ENCODE assay signal across 8 cellular contexts in the genomic region with DNA sequence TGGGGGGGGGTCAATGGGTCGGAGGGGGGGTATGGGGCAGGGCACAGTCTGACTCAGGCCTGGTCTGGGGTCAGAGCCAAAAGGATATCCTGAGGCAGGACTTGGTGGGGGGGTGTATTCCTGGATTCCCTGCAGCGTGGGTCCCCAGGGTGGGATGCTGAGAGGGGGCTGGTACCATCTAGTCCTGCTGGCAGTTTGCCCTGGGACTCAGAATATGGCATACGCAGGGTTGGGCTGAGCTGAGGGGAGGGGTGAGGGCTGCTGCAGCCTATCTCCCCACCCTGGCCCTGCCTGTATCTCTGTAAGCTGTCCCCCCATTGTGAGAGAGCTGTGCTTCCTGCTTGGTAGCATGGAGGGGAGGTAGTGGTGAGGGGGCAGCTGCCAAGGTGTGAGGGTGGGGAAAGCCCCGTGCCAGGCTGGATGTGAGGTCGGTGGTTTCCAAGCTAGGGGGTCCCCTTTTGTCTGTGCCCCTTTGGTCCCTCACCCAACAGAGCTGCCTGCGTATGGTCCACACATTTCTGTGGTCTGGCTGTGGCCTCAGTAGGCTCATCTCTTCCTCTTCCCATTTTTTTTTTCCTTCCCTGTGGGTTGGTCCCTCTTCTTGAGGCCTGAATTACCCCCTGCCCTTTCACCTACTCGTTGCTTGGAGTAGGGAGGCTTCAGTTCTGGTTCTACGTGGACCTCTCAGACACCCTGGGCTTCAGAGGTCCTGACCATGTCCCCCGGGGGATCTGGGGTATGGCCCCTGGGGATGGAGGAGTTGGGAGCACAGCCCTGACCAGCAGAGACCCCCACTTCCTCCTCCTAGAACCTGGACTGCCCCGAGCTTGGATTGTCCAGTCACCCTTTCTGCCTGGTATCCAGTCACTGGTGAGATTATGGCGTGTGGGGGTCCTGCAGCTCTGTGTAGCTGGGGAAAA. TPM values are rescaled to one million over a fixed set of nuclear protein-coding genes. Genes with fewer than 3 reads are reported as not detected.
A peak's percentile ranks its signal among the peaks of the same experiment; 100 is the strongest.
DNase-seq lines count a peak whose midpoint lies in the region; ATAC-seq and TF ChIP-seq lines count a peak whose summit lies in the region.

No MANE protein-coding gene starts in this region.

- peak overlapping the region; percentile 98 for H3K27ac ChIP-seq in SJSA1
- peak overlapping the region in 3 of 4 donors; percentile 56 to 81 (median 76) for H3K27ac ChIP-seq in body of pancreas
- H3K27ac ChIP-seq in vagina: peak overlapping the region; percentile 96

- H3K4me3 Mint-ChIP-seq in naive thymus-derived CD8-positive, alpha-beta T cell: peak overlapping the region; percentile 83 to 97 (median 96)

- POLR2A ChIA-PET in naive thymus-derived CD8-positive, alpha-beta T cell (lab: Charles Lee): interaction anchor here (0.5 to 28.1 kb wide), 11 partner anchors 2 to 800 kb away, joined by 3 to 458 read pairs (median 9); partner anchors contain the start of genes KRTAP4-12, NR1D1 and RARA

- H3K27ac Mint-ChIP-seq in naive thymus-derived CD8-positive, alpha-beta T cell: peak overlapping the region; percentile 98 to 100 (median 100)

- H3K36me3 ChIP-seq in GM06990 (ENCODE audit: control insufficient read depth, insufficient read depth, low read length) (no peaks in the 10 kb centered on the region), SJSA1 (peaks cover 49% of the 10 kb centered on the region), body of pancreas (replicated peaks in 1 of 2; ENCODE audit: insufficient read depth in 1 of 2, low read depth in 2 of 2) (no peaks in the 10 kb centered on the region), vagina (no peaks in the 10 kb centered on the region)

- H3K27me3 ChIP-seq in GM06990 (replicated peaks; ENCODE audit: control insufficient read depth, insufficient read depth, low read length) (no peaks in the 10 kb centered on the region), SJSA1 (replicated peaks) (no peaks in the 10 kb centered on the region), body of pancreas (no peaks in the 10 kb centered on the region), vagina (no peaks in the 10 kb centered on the region)

- ATAC-seq in body of pancreas (peak; percentile 9), GM21576 (IDR thresholded peaks at IDR 0.05; ENCODE audit: unreplicated experiment) (no peak)
- ATAC-seq in naive thymus-derived CD8-positive, alpha-beta T cell: peak; percentile 43 to 61

- H3K4me3 ChIP-seq in GM06990 (replicated peaks; ENCODE audit: low read depth, low read length) (peak overlapping the region; percentile 86), SJSA1 (no peak overlapping the region), body of pancreas (no peak overlapping the region), vagina (peak overlapping the region; percentile 80 to 86)

- peaks cover 62 to 97% (median 95%) of the 10 kb centered on the region in 4 donors for H3K4me1 Mint-ChIP-seq in naive thymus-derived CD8-positive, alpha-beta T cell

- peaks cover 86% of the 10 kb centered on the region for H3K4me1 ChIP-seq in SJSA1 (replicated peaks)
- peaks cover 86% of the 10 kb centered on the region for H3K4me1 ChIP-seq in body of pancreas
- H3K4me1 ChIP-seq in vagina: peaks cover 100% of the 10 kb centered on the region

- no peak for TF ChIP-seq CTCF in GM06990 (IDR thresholded peaks at IDR 0.05; ENCODE audit: insufficient read depth, low read length, poor library complexity, severe bottlenecking)
- TF ChIP-seq CTCF in body of pancreas (IDR thresholded peaks at IDR 0.05): no peak
- TF ChIP-seq CTCF in vagina (IDR thresholded peaks at IDR 0.05): no peak

- 52 to 53% methylated on average over 11 of the region's 11 CpGs for WGBS in body of pancreas, 2 donors

- peaks cover 0 to 2% (median 0%) of the 10 kb centered on the region in 3 donors for H3K36me3 Mint-ChIP-seq in naive thymus-derived CD8-positive, alpha-beta T cell

- H3K27me3 Mint-ChIP-seq in naive thymus-derived CD8-positive, alpha-beta T cell: peaks cover 0 to 6% (median 0%) of the 10 kb centered on the region in 5 donors

- H3K9me3 ChIP-seq in SJSA1 (replicated peaks) (no peaks in the 10 kb centered on the region), body of pancreas (no peaks in the 10 kb centered on the region), vagina (no peaks in the 10 kb centered on the region)

- intact Hi-C loops in body of pancreas (cut with DNase I) (no loop called here), vagina (cut with DNase I) (no loop called here)

- H3K9me3 Mint-ChIP-seq in naive thymus-derived CD8-positive, alpha-beta T cell: peaks cover 0 to 5% (median 0%) of the 10 kb centered on the region in 9 donors

- no peak for TF ChIP-seq POLR2A in body of pancreas (IDR thresholded peaks at IDR 0.05)
- TF ChIP-seq POLR2A in vagina (IDR thresholded peaks at IDR 0.05): no peak

- DNase-seq in GM06990 (ENCODE audit: extremely low read depth, insufficient read length) (peak; percentile 70), SJSA1 (ENCODE audit: low read depth in 1 of 2, low spot score in 2 of 2) (peak; percentile 79 to 86), body of pancreas (peak in 3 of 4 donors; percentile 56 to 61 (median 61)), vagina (ENCODE audit: extremely low spot score in 2 of 2) (no peak), dedifferentiated amniotic fluid mesenchymal stem cell (ENCODE audit: extremely low spot score) (no peak), 8988T (no peak)
- DNase-seq in naive thymus-derived CD8-positive, alpha-beta T cell: peak; percentile 64 to 94 (median 88)

RNA-seq across cellular contexts. Expression of gene RARA, which starts 15.0 kb away (rescaled TPM):
- 30.7 and 38.5 TPM in 2 replicates for total RNA-seq in SJSA1 (2014; rRNA removed; shearing (Covaris generic))
- 10 to 100 TPM; 11.4 to 13.8 TPM for total RNA-seq in body of pancreas
- total RNA-seq in naive thymus-derived CD8-positive, alpha-beta T cell: 10 to 100 TPM; 39.2 to 39.9 TPM
- 10 to 100 TPM in 1 of 3 donors, 1 to 10 TPM in 2; 7.2 to 12.4 (median 9.0) TPM for polyA plus RNA-seq in naive thymus-derived CD8-positive, alpha-beta T cell
- 58.9 TPM for total RNA-seq in vagina

RNA-seq across cellular contexts. Expression of gene CDC6, which starts 36.3 kb away (rescaled TPM):
- 95.8 and 97.8 TPM in 2 replicates for total RNA-seq in SJSA1 (2014; rRNA removed; shearing (Covaris generic))
- total RNA-seq in body of pancreas (under 1 TPM; 0.66 to 0.78 TPM), vagina (3.7 TPM)
- 1 to 10 TPM; 1.5 to 1.6 TPM for total RNA-seq in naive thymus-derived CD8-positive, alpha-beta T cell
- under 1 TPM in 1 of 3 donors, not detected in 2; 0.08 TPM for polyA plus RNA-seq in naive thymus-derived CD8-positive, alpha-beta T cell

RNA-seq across cellular contexts. Expression of gene GJD3, which starts 40.5 kb away (rescaled TPM):
- not detected in 2 replicates for total RNA-seq in SJSA1 (2014; rRNA removed; shearing (Covaris generic))
- 1 to 10 TPM in 1 of 2 donors, not detected in 1; 1.3 TPM for total RNA-seq in body of pancreas
- total RNA-seq in naive thymus-derived CD8-positive, alpha-beta T cell: not detected
- polyA plus RNA-seq in naive thymus-derived CD8-positive, alpha-beta T cell: not detected
- total RNA-seq in vagina: 12.0 TPM

Comparison
In these comparisons a context has a peak if more than half of its experiments do, and no peak if none do; other contexts are left out.
1. DNase-seq: peak in GM06990 (single experiment), SJSA1 (2 of 2), body of pancreas (3 of 4) and naive thymus-derived CD8-positive, alpha-beta T cell (10 of 10); none in vagina (0 of 2), dedifferentiated amniotic fluid mesenchymal stem cell (single experiment) and 8988T (single experiment).
2. H3K4me3 ChIP-seq: peak in GM06990 (single experiment) and vagina (2 of 2); none in SJSA1 (single experiment) and body of pancreas (0 of 2).
3. RNA of gene CDC6, which starts 36.3 kb away (total RNA-seq): 95.8 to 97.8 TPM in SJSA1; 3.7 TPM in vagina (single experiment), 1.5 to 1.6 TPM in naive thymus-derived CD8-positive, alpha-beta T cell and 0.66 to 0.78 TPM in body of pancreas; every median in the first group is over 10 times any median in the second.
4. Peak in every context shown above with its lines, with median percentiles within 50 percentile points of each other: H3K27ac ChIP-seq.